Comparison of ENCODE assay signal across 8 cellular contexts in genomic region chr7:7201583-7202374, GRCh38. TPM values are rescaled to one million over a fixed set of nuclear protein-coding genes. Genes with fewer than 3 reads are reported as not detected.
A peak's percentile ranks its signal among the peaks of the same experiment; 100 is the strongest.
DNase-seq lines count a peak whose midpoint lies in the region; ATAC-seq, FAIRE-seq and TF ChIP-seq lines count a peak whose summit lies in the region.

No MANE protein-coding gene starts in this region.

- H3K27me3 Mint-ChIP-seq in IgD-negative memory B cell, result no peaks in the 10 kb centered on the region
- H3K27me3 Mint-ChIP-seq in activated T-cell treated with anti-CD3 and anti-CD28 coated beads, Interleukin-2, amount 50 U/mL, for 24 hours, result no peaks in the 10 kb centered on the region

- DNase-seq in GM10266 (ENCODE audit: extremely low spot score) (peak; percentile 51), left lobe of liver (ENCODE audit: low spot score) (no peak), AG20443 (ENCODE audit: low spot score) (no peak), H54 (ENCODE audit: insufficient read length, low spot score) (no peak), occipital lobe (lab: John Stamatoyannopoulos, UW) (no peak)
- peak; percentile 49 for DNase-seq in activated T-cell treated with anti-CD3 and anti-CD28 coated beads, Interleukin-2, amount 50 U/mL, for 24 hours

- no peak for TF ChIP-seq CTCF in GM10266 (IDR thresholded peaks at IDR 0.05; ENCODE audit: control insufficient read depth, insufficient read depth, low read depth, missing control alignments)

- ATAC-seq in GM21526 (IDR thresholded peaks at IDR 0.05; ENCODE audit: low FRiP score, unreplicated experiment) (peak; percentile 97), left lobe of liver (peak; percentile 12)

- no peak for TF ChIP-seq POLR2A in H54 (IDR thresholded peaks at IDR 0.05; ENCODE audit: low read depth, low read length)

- peak overlapping the region; percentile 59 to 91 (median 62) for H3K27ac Mint-ChIP-seq in IgD-negative memory B cell
- peak overlapping the region; percentile 76 for H3K27ac Mint-ChIP-seq in activated T-cell treated with anti-CD3 and anti-CD28 coated beads, Interleukin-2, amount 50 U/mL, for 24 hours

- peak overlapping the region; percentile 49 to 86 (median 74) for H3K4me3 Mint-ChIP-seq in IgD-negative memory B cell
- peak overlapping the region; percentile 46 for H3K4me3 Mint-ChIP-seq in activated T-cell treated with anti-CD3 and anti-CD28 coated beads, Interleukin-2, amount 50 U/mL, for 24 hours

- H3K9me3 Mint-ChIP-seq in IgD-negative memory B cell, result peaks cover 0 to under 1% (median 0%) of the 10 kb centered on the region in 3 donors
- peaks cover under 1% of the 10 kb centered on the region for H3K9me3 Mint-ChIP-seq in activated T-cell treated with anti-CD3 and anti-CD28 coated beads, Interleukin-2, amount 50 U/mL, for 24 hours

- peaks cover 67 to 80% (median 72%) of the 10 kb centered on the region in 3 donors for H3K4me1 Mint-ChIP-seq in IgD-negative memory B cell
- peaks cover 81% of the 10 kb centered on the region for H3K4me1 Mint-ChIP-seq in activated T-cell treated with anti-CD3 and anti-CD28 coated beads, Interleukin-2, amount 50 U/mL, for 24 hours (ENCODE audit: low read depth)

- no peak for FAIRE-seq in H54 (lab: Jason Lieb, UNC)

- no peaks in the 10 kb centered on the region for H3K36me3 Mint-ChIP-seq in IgD-negative memory B cell
- peaks cover 29% of the 10 kb centered on the region for H3K36me3 Mint-ChIP-seq in activated T-cell treated with anti-CD3 and anti-CD28 coated beads, Interleukin-2, amount 50 U/mL, for 24 hours (ENCODE audit: low read depth)

RNA-seq across cellular contexts. Expression of gene C1GALT1, which starts 19.4 kb away (rescaled TPM):
- 69.5 TPM for polyA plus RNA-seq in IgD-negative memory B cell
- total RNA-seq in left lobe of liver, result 13.2 TPM
- 37.7 TPM for total RNA-seq in occipital lobe

Comparison
In these comparisons a context has a peak if more than half of its experiments do, and no peak if none do; other contexts are left out.
1. DNase-seq: peak in GM10266 (single experiment) and activated T-cell treated with anti-CD3 and anti-CD28 coated beads, Interleukin-2, amount 50 U/mL, for 24 hours (single experiment); none in left lobe of liver (single experiment), AG20443 (single experiment), H54 (single experiment) and occipital lobe (single experiment).